In genomic region chr18:54906636-54907180, GRCh38 we compare ENCODE assay signal across 21 cellular contexts. TPM values are rescaled to one million over a fixed set of nuclear protein-coding genes. Genes with fewer than 3 reads are reported as not detected.
"Had no signal": no experiment of that assay in that cellular context is flagged by ENCODE, and none has a peak within 500 bp of the region (broad histone marks: within the 10 kb centered on the region; RNA-seq: fewer than 3 reads in every experiment).

No MANE protein-coding gene starts in this region.

- H3K36me3 Mint-ChIP-seq: activated CD8-positive, alpha-beta memory T cell treated with anti-CD3 and anti-CD28 coated beads, Interleukin-2, amount 10 ng/mL, durations not matched to agents 7 days and 5 days; activated naive CD4-positive, alpha-beta T cell treated with anti-CD3 and anti-CD28 coated beads, Interleukin-2, amount 10 ng/mL, durations not matched to agents 7 days and 5 days; memory B cell; natural killer cell treated with Interleukin-12 subunit alpha and Interleukin-12 subunit beta and Interleukin-15 and Interleukin-18, amount 100 ng/mL, for 72 hours; stimulated activated effector memory CD8-positive, alpha-beta T cell treated with anti-CD3 and anti-CD28 coated beads, Interleukin-12 subunit alpha, Interleukin-12 subunit beta, amount 100 ng/mL, for 72 hours had no signal

- H3K4me1 Mint-ChIP-seq: activated B cell treated with CpG ODN at 0.5 μM for 24 hours; activated CD4-positive, alpha-beta memory T cell treated with anti-CD3 and anti-CD28 coated beads, Interleukin-2, amount 10 ng/mL, durations not matched to agents 7 days and 5 days; activated CD8-positive, alpha-beta memory T cell treated with anti-CD3 and anti-CD28 coated beads, Interleukin-2, amount 10 ng/mL, durations not matched to agents 7 days and 5 days; activated naive CD4-positive, alpha-beta T cell treated with anti-CD3 and anti-CD28 coated beads, Interleukin-2, amount 10 ng/mL, durations not matched to agents 7 days and 5 days; activated naive CD8-positive, alpha-beta T cell treated with anti-CD3 and anti-CD28 coated beads, Interleukin-2, amount 50 U/mL, for 24 hours; memory B cell; stimulated activated effector memory CD8-positive, alpha-beta T cell treated with anti-CD3 and anti-CD28 coated beads, Interleukin-12 subunit alpha, Interleukin-12 subunit beta, amount 100 ng/mL, for 72 hours had no signal

- H3K27me3 ChIP-seq: foreskin keratinocyte, hepatocyte, sigmoid colon, stomach, testis, upper lobe of right lung had no signal

- H3K27ac Mint-ChIP-seq: activated B cell treated with CpG ODN at 0.5 μM for 24 hours; activated CD4-positive, alpha-beta memory T cell treated with anti-CD3 and anti-CD28 coated beads, Interleukin-2, amount 10 ng/mL, durations not matched to agents 7 days and 5 days; activated CD8-positive, alpha-beta memory T cell treated with anti-CD3 and anti-CD28 coated beads, Interleukin-2, amount 10 ng/mL, durations not matched to agents 7 days and 5 days; activated naive CD4-positive, alpha-beta T cell treated with anti-CD3 and anti-CD28 coated beads, Interleukin-2, amount 10 ng/mL, durations not matched to agents 7 days and 5 days; activated naive CD8-positive, alpha-beta T cell treated with anti-CD3 and anti-CD28 coated beads, Interleukin-2, amount 50 U/mL, for 24 hours; memory B cell; natural killer cell treated with Interleukin-12 subunit alpha and Interleukin-12 subunit beta and Interleukin-15 and Interleukin-18, amount 100 ng/mL, for 72 hours; stimulated activated effector memory CD8-positive, alpha-beta T cell treated with anti-CD3 and anti-CD28 coated beads, Interleukin-12 subunit alpha, Interleukin-12 subunit beta, amount 100 ng/mL, for 72 hours had no signal

- H3K36me3 ChIP-seq: sigmoid colon, upper lobe of right lung had no signal

- DNase-seq: activated B cell treated with CpG ODN at 0.5 μM for 24 hours; activated CD4-positive, alpha-beta memory T cell treated with anti-CD3 and anti-CD28 coated beads, Interleukin-2, amount 10 ng/mL, durations not matched to agents 7 days and 5 days; activated CD4-positive, alpha-beta T cell treated with anti-CD3 and anti-CD28 coated beads for 48 hours; activated CD8-positive, alpha-beta memory T cell treated with anti-CD3 and anti-CD28 coated beads, Interleukin-2, amount 10 ng/mL, durations not matched to agents 7 days and 5 days; activated naive CD4-positive, alpha-beta T cell treated with anti-CD3 and anti-CD28 coated beads, Interleukin-2, amount 10 ng/mL, durations not matched to agents 7 days and 5 days; activated naive CD8-positive, alpha-beta T cell treated with anti-CD3 and anti-CD28 coated beads, Interleukin-2, amount 50 U/mL, for 24 hours; activated T-cell treated with anti-CD3 and anti-CD28 coated beads, Interleukin-2, amount 50 U/mL, for 1 hour; aorta; cerebellar nuclear complex; effector CD4-positive, alpha-beta T cell; foreskin keratinocyte; posterior cingulate gyrus; sigmoid colon; stimulated activated CD4-positive, alpha-beta T cell treated with anti-CD3 and anti-CD28 coated beads, Interleukin-4, amount 100 ng/mL, for 24 hours; stomach; testis; upper lobe of right lung had no signal

- H3K27ac ChIP-seq: foreskin keratinocyte, hepatocyte, sigmoid colon, stomach, testis, upper lobe of right lung had no signal

- H3K9me3 Mint-ChIP-seq: activated B cell treated with CpG ODN at 0.5 μM for 24 hours; activated CD4-positive, alpha-beta memory T cell treated with anti-CD3 and anti-CD28 coated beads, Interleukin-2, amount 10 ng/mL, durations not matched to agents 7 days and 5 days; activated naive CD4-positive, alpha-beta T cell treated with anti-CD3 and anti-CD28 coated beads, Interleukin-2, amount 10 ng/mL, durations not matched to agents 7 days and 5 days; activated naive CD8-positive, alpha-beta T cell treated with anti-CD3 and anti-CD28 coated beads, Interleukin-2, amount 50 U/mL, for 24 hours; memory B cell; natural killer cell treated with Interleukin-12 subunit alpha and Interleukin-12 subunit beta and Interleukin-15 and Interleukin-18, amount 100 ng/mL, for 72 hours; stimulated activated effector memory CD8-positive, alpha-beta T cell treated with anti-CD3 and anti-CD28 coated beads, Interleukin-12 subunit alpha, Interleukin-12 subunit beta, amount 100 ng/mL, for 72 hours had no signal

- H3K4me3 ChIP-seq: hepatocyte, sigmoid colon, stomach, testis, upper lobe of right lung had no signal

- H3K27me3 Mint-ChIP-seq: activated naive CD8-positive, alpha-beta T cell treated with anti-CD3 and anti-CD28 coated beads, Interleukin-2, amount 50 U/mL, for 24 hours; memory B cell; natural killer cell treated with Interleukin-12 subunit alpha and Interleukin-12 subunit beta and Interleukin-15 and Interleukin-18, amount 100 ng/mL, for 72 hours had no signal

- H3K9me3 ChIP-seq: sigmoid colon, stomach, testis, upper lobe of right lung had no signal

- H3K4me2 ChIP-seq: hepatocyte had no signal

- H3K4me1 ChIP-seq: foreskin keratinocyte, sigmoid colon, stomach, testis, upper lobe of right lung had no signal

- H2AFZ ChIP-seq: hepatocyte had no signal

- H3K4me3 Mint-ChIP-seq: activated B cell treated with CpG ODN at 0.5 μM for 24 hours; activated CD4-positive, alpha-beta memory T cell treated with anti-CD3 and anti-CD28 coated beads, Interleukin-2, amount 10 ng/mL, durations not matched to agents 7 days and 5 days; activated CD8-positive, alpha-beta memory T cell treated with anti-CD3 and anti-CD28 coated beads, Interleukin-2, amount 10 ng/mL, durations not matched to agents 7 days and 5 days; activated naive CD4-positive, alpha-beta T cell treated with anti-CD3 and anti-CD28 coated beads, Interleukin-2, amount 10 ng/mL, durations not matched to agents 7 days and 5 days; activated naive CD8-positive, alpha-beta T cell treated with anti-CD3 and anti-CD28 coated beads, Interleukin-2, amount 50 U/mL, for 24 hours; memory B cell; natural killer cell treated with Interleukin-12 subunit alpha and Interleukin-12 subunit beta and Interleukin-15 and Interleukin-18, amount 100 ng/mL, for 72 hours; stimulated activated effector memory CD8-positive, alpha-beta T cell treated with anti-CD3 and anti-CD28 coated beads, Interleukin-12 subunit alpha, Interleukin-12 subunit beta, amount 100 ng/mL, for 72 hours had no signal

- H3K79me2 ChIP-seq: hepatocyte had no signal

- ATAC-seq: activated CD8-positive, alpha-beta memory T cell treated with anti-CD3 and anti-CD28 coated beads, Interleukin-2, amount 10 ng/mL, durations not matched to agents 7 days and 5 days; activated naive CD8-positive, alpha-beta T cell treated with anti-CD3 and anti-CD28 coated beads, Interleukin-2, amount 50 U/mL, for 24 hours; foreskin keratinocyte; natural killer cell treated with Interleukin-12 subunit alpha and Interleukin-12 subunit beta and Interleukin-15 and Interleukin-18, amount 100 ng/mL, for 72 hours; stimulated activated effector memory CD8-positive, alpha-beta T cell treated with anti-CD3 and anti-CD28 coated beads, Interleukin-12 subunit alpha, Interleukin-12 subunit beta, amount 100 ng/mL, for 72 hours; upper lobe of right lung had no signal

RNA-seq across cellular contexts. Expression of gene CCDC68, which starts 52.6 kb away (rescaled TPM):
- total RNA-seq: activated CD8-positive, alpha-beta memory T cell treated with anti-CD3 and anti-CD28 coated beads, Interleukin-2, amount 10 ng/mL, durations not matched to agents 7 days and 5 days had no signal
